8 cellular contexts compared by ENCODE assay signal in the genomic region with DNA sequence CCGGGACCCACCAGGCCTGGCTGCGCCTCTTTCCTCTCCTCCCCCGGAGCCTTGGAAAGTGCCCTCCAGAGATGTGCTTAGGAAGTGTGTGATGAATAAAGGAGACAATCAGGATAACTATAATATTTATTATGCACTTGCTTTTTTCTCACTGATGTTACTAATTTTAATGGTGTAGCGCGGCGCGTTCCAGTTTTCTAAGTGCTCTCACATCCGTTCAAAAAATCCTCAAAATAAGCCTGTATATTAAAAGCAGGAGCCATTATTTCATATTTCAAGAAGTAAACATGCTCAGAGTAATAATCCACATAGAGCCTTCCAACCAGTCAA. TPM values are rescaled to one million over a fixed set of nuclear protein-coding genes. Genes with fewer than 3 reads are reported as not detected.
DNase-seq lines count a peak whose midpoint lies in the region; ATAC-seq and TF ChIP-seq lines count a peak whose summit lies in the region.

No MANE protein-coding gene starts in this region.

- no peaks in the 10 kb centered on the region for H3K9me3 Mint-ChIP-seq in natural killer cell

- peak overlapping the region; percentile 91 to 96 for H3K27ac Mint-ChIP-seq in natural killer cell

- H3K9me2 ChIP-seq in DOHH2 (replicated peaks; ENCODE audit: control insufficient read depth, low read length) (no peaks in the 10 kb centered on the region), Loucy (replicated peaks; ENCODE audit: low read depth, low read length) (no peaks in the 10 kb centered on the region)

- H3K36me3 ChIP-seq in DOHH2 (ENCODE audit: control insufficient read depth, low read length) (peaks cover 12% of the 10 kb centered on the region; the same call in 1 of the 2 replicates), Loucy (ENCODE audit: insufficient read depth, low read length) (no peaks in the 10 kb centered on the region)

- no peak for ATAC-seq in natural killer cell
- no peak for ATAC-seq in GM18502 (IDR thresholded peaks at IDR 0.05; ENCODE audit: poor library complexity, unreplicated experiment)
- ATAC-seq in GM18870 (IDR thresholded peaks at IDR 0.05; ENCODE audit: unreplicated experiment): no peak
- ATAC-seq in HG03139 (IDR thresholded peaks at IDR 0.05; ENCODE audit: unreplicated experiment): no peak

- H3K4me1 ChIP-seq in DOHH2 (ENCODE audit: control insufficient read depth, low read length) (peaks cover 16% of the 10 kb centered on the region), Loucy (ENCODE audit: insufficient read depth, low read length, poor library complexity, severe bottlenecking) (peaks cover 25% of the 10 kb centered on the region)

- H3F3A ChIP-seq in DOHH2 (ENCODE audit: control insufficient read depth, insufficient read depth) (no peaks in the 10 kb centered on the region), Loucy (ENCODE audit: low read depth) (no peaks in the 10 kb centered on the region)

- H3K4me2 ChIP-seq in DOHH2 (ENCODE audit: low read length): peak overlapping the region; percentile 70
- H3K4me2 ChIP-seq in Loucy (ENCODE audit: low read depth, low read length, poor library complexity, severe bottlenecking): peak overlapping the region; percentile 95

- H3K36me3 Mint-ChIP-seq in natural killer cell: peaks cover under 1% of the 10 kb centered on the region

- intact Hi-C loops in natural killer cell (cut with micrococcal nuclease): loop anchor here (5.0 kb wide), 1 partner anchor 1997 kb away; a partner anchor contains a TSS

- TF ChIP-seq CTCF in DOHH2 (IDR thresholded peaks at IDR 0.05; ENCODE audit: low read depth, low read length, poor library complexity, severe bottlenecking) (no peak), Loucy (conservative IDR thresholded peaks at IDR 0.05; ENCODE audit: low read length) (no peak), coronary artery (IDR thresholded peaks at IDR 0.05) (no peak), natural killer cell (IDR thresholded peaks at IDR 0.05) (no peak)

- H3K4me3 ChIP-seq in DOHH2 (ENCODE audit: low read length) (peak overlapping the region; percentile 75), Loucy (ENCODE audit: low read length, poor library complexity, severe bottlenecking) (peak overlapping the region; percentile 99), coronary artery (peak overlapping the region; percentile 85)

- H4K20me1 ChIP-seq in DOHH2 (ENCODE audit: control insufficient read depth, insufficient read depth, low read depth, low read length): no peaks in the 10 kb centered on the region
- H4K20me1 ChIP-seq in Loucy (ENCODE audit: insufficient read depth, low read length, poor library complexity, severe bottlenecking): no peaks in the 10 kb centered on the region

- H3K9me3 ChIP-seq in DOHH2 (ENCODE audit: control insufficient read depth, insufficient read depth, low read length) (no peaks in the 10 kb centered on the region), Loucy (ENCODE audit: insufficient read depth, low read depth, low read length) (no peaks in the 10 kb centered on the region)

- H3K27me3 ChIP-seq in DOHH2 (ENCODE audit: control insufficient read depth, low read length) (no peaks in the 10 kb centered on the region), Loucy (ENCODE audit: insufficient read depth, low read length, poor library complexity, severe bottlenecking) (no peaks in the 10 kb centered on the region)

- no peaks in the 10 kb centered on the region for H3K27me3 Mint-ChIP-seq in natural killer cell (ENCODE audit: low read depth in 2 of 2)

- peak overlapping the region; percentile 94 for H3K4me3 Mint-ChIP-seq in natural killer cell

- DNase-seq in coronary artery (ENCODE audit: low spot score) (no peak), natural killer cell (no peak)
- DNase-seq in stimulated activated CD4-positive, alpha-beta T cell treated with anti-CD3 and anti-CD28 coated beads, Interleukin-15, amount 100 ng/mL, for 24 hours: no peak

- H3K4me1 Mint-ChIP-seq in natural killer cell: peaks cover 9 to 30% of the 10 kb centered on the region in 2 donors

- peak overlapping the region; percentile 98 for H2AFZ ChIP-seq in Loucy (ENCODE audit: low read length)

- H3K27ac ChIP-seq in DOHH2 (ENCODE audit: low read depth, low read length) (peak overlapping the region; percentile 83), coronary artery (peak overlapping the region; percentile 99)

- peak overlapping the region; percentile 94 for H3K9ac ChIP-seq in Loucy (ENCODE audit: low read depth, low read length, poor library complexity, severe bottlenecking)

- H3K79me2 ChIP-seq in DOHH2 (ENCODE audit: control insufficient read depth, low read length) (peaks cover 13% of the 10 kb centered on the region), Loucy (ENCODE audit: insufficient read depth, low read length) (peaks cover 14% of the 10 kb centered on the region)

RNA-seq across cellular contexts. Expression of a gene that starts 0.9 kb away (rescaled TPM):
- 100 to 1,000 TPM in 2 of 3 donors, 10 to 100 TPM in 1; 98.3 to 110 (median 105) TPM for total RNA-seq in natural killer cell

RNA-seq across cellular contexts. Expression of a gene that starts 57.8 kb away (rescaled TPM):
- 100 to 1,000 TPM in 2 of 3 donors, 10 to 100 TPM in 1; 99.4 to 132 (median 110) TPM for total RNA-seq in natural killer cell
